16 cellular contexts compared by ENCODE assay signal in genomic region chr2:234847639-234848038, GRCh38.
DNase-seq lines count a peak whose midpoint lies in the region; ATAC-seq, FAIRE-seq and TF ChIP-seq lines count a peak whose summit lies in the region.
"Had no signal": no experiment of that assay in that cellular context is flagged by ENCODE, and none has a peak within 500 bp of the region (broad histone marks: within the 10 kb centered on the region; RNA-seq: fewer than 3 reads in every experiment).

No MANE protein-coding gene starts in this region.

- TF ChIP-seq EP300 in H1 (IDR thresholded peaks at IDR 0.05; ENCODE audit: borderline replicate concordance in 1 of 2, low read depth in 2 of 2, low read length in 2 of 2), result no peak

- H3K27me3 ChIP-seq in H1 (replicated peaks in 1 of 4; ENCODE audit: control insufficient read depth in 3 of 4, extremely low read depth in 1 of 4, insufficient read depth in 3 of 4, low read length in 3 of 4) (no peaks in the 10 kb centered on the region), right lobe of liver (no peaks in the 10 kb centered on the region), neural progenitor cell (no peaks in the 10 kb centered on the region)

- H3F3A ChIP-seq in neural progenitor cell (ENCODE audit: low read depth), result peaks cover 5% of the 10 kb centered on the region

- no peaks in the 10 kb centered on the region for H3K36me3 Mint-ChIP-seq in neural progenitor cell
- H3K36me3 Mint-ChIP-seq: CD14-positive monocyte; CD8-positive, alpha-beta T cell had no signal

- no peak overlapping the region for H2BK15ac ChIP-seq in H1 (ENCODE audit: low read length)

- H2BK20ac ChIP-seq in H1 (ENCODE audit: low read length), result no peak overlapping the region

- 85% methylated on average over 5 of the region's 6 CpGs; no CpG with 5 or more reads in 1 of the 2 experiments for WGBS in H1 (ENCODE audit: extremely low coverage in 1 of 2, insufficient coverage in 1 of 2, insufficient read length in 1 of 2, insufficient replicate concordance in 2 of 2, low coverage in 1 of 2, low lambda C conversion rate in 2 of 2, missing lambda C conversion rate in 1 of 2), 2 experiments
- 94% methylated on average over 5 of the region's 6 CpGs for WGBS in right lobe of liver (ENCODE audit: insufficient coverage, low coverage, low lambda C conversion rate, missing lambda C conversion rate)

- CTCF ChIA-PET in H1 (lab: Charles Lee; ENCODE audit: partially characterized antibody), result interaction anchor here (1.2 to 1.7 kb wide), 2 partner anchors 9 to 75 kb away, joined by 3 to 4 read pairs; no protein-coding TSS in a partner anchor

- no peaks in the 10 kb centered on the region; the same call in 1 of the 2 replicates for H3K79me1 ChIP-seq in H1 (ENCODE audit: low read depth, low read length)

- no peak overlapping the region for H2BK5ac ChIP-seq in H1 (ENCODE audit: low read depth, low read length)

- peak overlapping the region; percentile 16 for H3K27ac Mint-ChIP-seq in neural progenitor cell
- H3K27ac Mint-ChIP-seq: CD8-positive, alpha-beta T cell had no signal

- no peak overlapping the region for H3K4me3 ChIP-seq in H1 (ENCODE audit: extremely low read depth in 1 of 4, insufficient read depth in 2 of 4, low read depth in 3 of 4, low read length in 4 of 4)
- H3K4me3 ChIP-seq in right lobe of liver, result no peak overlapping the region
- H3K4me3 ChIP-seq in neural progenitor cell, result no peak overlapping the region
- H3K4me3 ChIP-seq: A549 had no signal

- H3K56ac ChIP-seq in H1 (replicated peaks; ENCODE audit: insufficient read length, low read depth, low read length), result no peak overlapping the region

- peaks cover 26% of the 10 kb centered on the region for H3K4me1 Mint-ChIP-seq in neural progenitor cell
- H3K4me1 Mint-ChIP-seq: CD14-positive monocyte had no signal

- H3K23ac ChIP-seq in H1 (ENCODE audit: insufficient read length), result no peak overlapping the region

- DNase-seq in H1 (ENCODE audit: low read depth in 1 of 2, low spot score in 2 of 2) (no peak), right lobe of liver (no peak), neural progenitor cell (ENCODE audit: low spot score) (no peak), COLO829 (ENCODE audit: low spot score) (no peak)
- no peak for DNase-seq in activated CD4-positive, alpha-beta T cell treated with anti-CD3 and anti-CD28 coated beads for 4 hours
- DNase-seq: CD8-positive, alpha-beta T cell; DND-41; GDM1; GOT3; IMR-90 had no signal

- 0 out of 2 replicates have a peak overlapping the region, but pooled peaks have one; percentile 18 for H2AK5ac ChIP-seq in H1 (ENCODE audit: low read depth, low read length)

- TF ChIP-seq CTCF in H1 (IDR thresholded peaks at IDR 0.05; ENCODE audit: control extremely low read depth in 1 of 3, insufficient read depth in 1 of 3, low read depth in 1 of 3, low read length in 3 of 3) (no peak), right lobe of liver (IDR thresholded peaks at IDR 0.05) (no peak), neural progenitor cell (IDR thresholded peaks at IDR 0.05) (no peak)

- H3K4me2 ChIP-seq in H1 (ENCODE audit: insufficient read depth in 1 of 2, low read depth in 2 of 2, low read length in 2 of 2) (no peak overlapping the region), neural progenitor cell (no peak overlapping the region)
- H3K4me2 ChIP-seq: A549 had no signal

- H4K8ac ChIP-seq in H1 (ENCODE audit: extremely low read depth, insufficient read depth, low read length), result no peak overlapping the region; the same call in 1 of the 2 replicates

- no peak overlapping the region for H3K27ac ChIP-seq in H1 (ENCODE audit: low read depth, low read length)
- peak overlapping the region in 2 of 3 donors; percentile 66 to 81 for H3K27ac ChIP-seq in right lobe of liver
- H3K27ac ChIP-seq in neural progenitor cell, result no peak overlapping the region

- no peak overlapping the region for H3K4me3 Mint-ChIP-seq in neural progenitor cell
- H3K4me3 Mint-ChIP-seq: CD14-positive monocyte; CD8-positive, alpha-beta T cell had no signal

- H3K79me2 ChIP-seq in H1 (ENCODE audit: control insufficient read depth in 1 of 2, insufficient read depth in 2 of 2, low read length in 2 of 2), result no peaks in the 10 kb centered on the region
- H3K79me2 ChIP-seq in neural progenitor cell (ENCODE audit: low read depth), result no peaks in the 10 kb centered on the region

- no peak overlapping the region for H4K5ac ChIP-seq in H1 (ENCODE audit: insufficient read length, low read depth, low read length)

- TF ChIP-seq POLR2A in H1 (IDR thresholded peaks at IDR 0.05; ENCODE audit: control extremely low read depth in 1 of 2, low read depth in 2 of 2, low read length in 2 of 2), result no peak
- TF ChIP-seq POLR2A in right lobe of liver (IDR thresholded peaks at IDR 0.05), result no peak

- H3K9me3 ChIP-seq in H1 (ENCODE audit: insufficient read depth in 2 of 2, low read depth in 1 of 2, low read length in 1 of 2) (no peaks in the 10 kb centered on the region), right lobe of liver (no peaks in the 10 kb centered on the region), neural progenitor cell (ENCODE audit: low read depth) (no peaks in the 10 kb centered on the region)
- H3K9me3 ChIP-seq: A549, Caco-2 had no signal

- no peak overlapping the region for H2BK12ac ChIP-seq in H1 (ENCODE audit: low read depth, low read length)

- POLR2A ChIA-PET in H1 (lab: Charles Lee; ENCODE audit: partially characterized antibody), result interaction anchor here (0.6 kb wide), 1 partner anchor 256 kb away, joined by 3 read pairs; no protein-coding TSS in a partner anchor

- no peak overlapping the region for H4K91ac ChIP-seq in H1 (replicated peaks; ENCODE audit: insufficient read length, low read length)

- H3K4me1 ChIP-seq in H1 (replicated peaks in 1 of 4; ENCODE audit: control insufficient read depth in 3 of 4, insufficient read depth in 4 of 4, low read length in 3 of 4) (no peaks in the 10 kb centered on the region; a peak in 1 of 7 replicates), right lobe of liver (peaks cover 0 to 45% (median 21%) of the 10 kb centered on the region in 4 donors), neural progenitor cell (peaks cover 17% of the 10 kb centered on the region)
- H3K4me1 ChIP-seq: Caco-2 had no signal

- H3K9ac ChIP-seq in H1 (replicated peaks in 1 of 4; ENCODE audit: extremely low read depth in 1 of 4, low read depth in 3 of 4, low read length in 3 of 4) (no peak overlapping the region), neural progenitor cell (no peak overlapping the region)

- H4K20me1 ChIP-seq in H1 (replicated peaks in 1 of 2; ENCODE audit: control insufficient read depth in 1 of 2, insufficient read depth in 2 of 2, low read length in 2 of 2) (no peaks in the 10 kb centered on the region), neural progenitor cell (ENCODE audit: low read depth) (no peaks in the 10 kb centered on the region)

- H3K14ac ChIP-seq in H1 (ENCODE audit: insufficient read length), result no peak overlapping the region

- peaks cover 7% of the 10 kb centered on the region for H3K9me3 Mint-ChIP-seq in neural progenitor cell
- H3K9me3 Mint-ChIP-seq: CD8-positive, alpha-beta T cell had no signal

- no peak for TF ChIP-seq RAD21 in H1 (IDR thresholded peaks at IDR 0.05 in 1 of 2, conservative IDR thresholded peaks at IDR 0.05 in 1 of 2; ENCODE audit: low read depth in 2 of 2, low read length in 2 of 2)

- intact Hi-C loops in right lobe of liver (cut with DNase I), result no loop called here

- no peaks in the 10 kb centered on the region; the same call in 1 of the 2 replicates for H3K23me2 ChIP-seq in H1 (ENCODE audit: low read depth, low read length)

- H2AFZ ChIP-seq in H1 (ENCODE audit: low read length) (no peak overlapping the region), neural progenitor cell (replicated peaks) (no peak overlapping the region)

- no peak for ATAC-seq in right lobe of liver
- ATAC-seq in HG03439 (IDR thresholded peaks at IDR 0.05; ENCODE audit: unreplicated experiment), result no peak
- ATAC-seq: A549; CD8-positive, alpha-beta T cell; HCT116 had no signal

- no peak for FAIRE-seq in H1 (lab: Jason Lieb, UNC)
- FAIRE-seq: A549, GM12892 had no signal

- H2BK120ac ChIP-seq in H1 (replicated peaks; ENCODE audit: low read depth, low read length), result no peak overlapping the region

- no peak overlapping the region for H3K18ac ChIP-seq in H1 (ENCODE audit: extremely low read depth, low read length)

- no peak overlapping the region for H3K4ac ChIP-seq in H1 (replicated peaks; ENCODE audit: insufficient read length, low read depth, low read length)

- H3K36me3 ChIP-seq in H1 (ENCODE audit: control insufficient read depth in 2 of 4, insufficient read depth in 4 of 4, low read length in 3 of 4) (no peaks in the 10 kb centered on the region), right lobe of liver (no peaks in the 10 kb centered on the region), neural progenitor cell (no peaks in the 10 kb centered on the region)

- peaks cover 2% of the 10 kb centered on the region for H3K27me3 Mint-ChIP-seq in neural progenitor cell (ENCODE audit: insufficient read depth, low read depth)

TF ChIP-seq in H1, 55 proteins besides CTCF, POLR2A, EP300 and RAD21 (continues in another document):
- no peak for TF ChIP-seq YY1 (IDR thresholded peaks at IDR 0.05; ENCODE audit: low read depth, low read length)
- no peak for TF ChIP-seq TEAD4 (IDR thresholded peaks at IDR 0.05; ENCODE audit: low read depth, low read length)
- no peak for TF ChIP-seq EZH2 (IDR thresholded peaks at IDR 0.05; ENCODE audit: low read depth, low read length, severe bottlenecking)
- no peak for TF ChIP-seq KDM5A (IDR thresholded peaks at IDR 0.05; ENCODE audit: low read length)
- TF ChIP-seq E2F6 (IDR thresholded peaks at IDR 0.05), result no peak
- no peak for TF ChIP-seq SRF (IDR thresholded peaks at IDR 0.05; ENCODE audit: low read depth, low read length)
- TF ChIP-seq RNF2 (IDR thresholded peaks at IDR 0.05; ENCODE audit: borderline replicate concordance, low read depth, low read length, missing control alignments, poor library complexity, severe bottlenecking), result no peak
- TF ChIP-seq SAP30 (IDR thresholded peaks at IDR 0.05; ENCODE audit: insufficient read depth, insufficient replicate concordance, low read length), result no peak
- TF ChIP-seq CTBP2 (IDR thresholded peaks at IDR 0.05; ENCODE audit: borderline replicate concordance, insufficient read depth, insufficient read length, low read length), result no peak
- no peak for TF ChIP-seq NANOG (IDR thresholded peaks at IDR 0.05; ENCODE audit: insufficient read depth, low read depth, low read length, poor library complexity, severe bottlenecking)
- TF ChIP-seq POU5F1 (IDR thresholded peaks at IDR 0.05; ENCODE audit: low read depth, low read length), result no peak
- no peak for TF ChIP-seq MAFK (IDR thresholded peaks at IDR 0.05; ENCODE audit: low read depth, low read length)
- TF ChIP-seq SP4 (IDR thresholded peaks at IDR 0.05; ENCODE audit: low read length), result no peak
- no peak for TF ChIP-seq KDM4A (IDR thresholded peaks at IDR 0.05; ENCODE audit: low read depth, low read length, severe bottlenecking)

Comparison
In these comparisons a context has a peak if more than half of its experiments do, and no peak if none do; other contexts are left out.
1. H3K27ac ChIP-seq: peak in right lobe of liver (2 of 3); none in H1 (single experiment) and neural progenitor cell (single experiment).